ENCODE assay signal across 9 cellular contexts in genomic region chr3:10992017-10992945, GRCh38. TPM values are rescaled to one million over a fixed set of nuclear protein-coding genes. Genes with fewer than 3 reads are reported as not detected.
DNase-seq lines count a peak whose midpoint lies in the region; ATAC-seq and TF ChIP-seq lines count a peak whose summit lies in the region.
"Had no signal": no experiment of that assay in that cellular context is flagged by ENCODE, and none has a peak within 500 bp of the region (broad histone marks: within the 10 kb centered on the region; RNA-seq: fewer than 3 reads in every experiment).

Gene SLC6A1, plus strand, starts transcription at chr3:10992748. Its CDS starts 24,464 bp downstream, at chr3:11017212.

- H3K9me3 Mint-ChIP-seq in GM23338: no peaks in the 10 kb centered on the region; the same call in 2 of the 3 replicates
- H3K9me3 Mint-ChIP-seq in activated T-helper 17 cell treated with anti-CD3 and anti-CD28 coated beads, Interleukin-2, amount 50 U/mL, for 72 hours: no peaks in the 10 kb centered on the region

- H3K27me3 ChIP-seq in GM23338 (ENCODE audit: insufficient read depth): peaks cover 58% of the 10 kb centered on the region

- no peaks in the 10 kb centered on the region for H3K9me2 ChIP-seq in GM23338 (ENCODE audit: insufficient read depth)

- H3K4me3 ChIP-seq in GM23338: peak within 1 kb of the TSS; percentile 70

- peaks cover 7% of the 10 kb centered on the region; the same call in 1 of the 2 replicates for H3K4me1 ChIP-seq in GM23338 (ENCODE audit: insufficient read depth)
- H3K4me1 ChIP-seq: adrenal gland had no signal

- peak within 1 kb of the TSS; percentile 90 for H2AFZ ChIP-seq in GM23338

- no peaks in the 10 kb centered on the region; the same call in 1 of the 2 replicates for H4K20me1 ChIP-seq in GM23338 (replicated peaks; ENCODE audit: insufficient read depth)

- no peak within 1 kb of the TSS for H3K27ac ChIP-seq in GM23338 (ENCODE audit: low read depth)
- H3K27ac ChIP-seq: adrenal gland had no signal

- H3K27me3 Mint-ChIP-seq in GM23338 (ENCODE audit: insufficient read depth, low read depth, poor library complexity): peaks cover 52% of the 10 kb centered on the region
- H3K27me3 Mint-ChIP-seq in activated T-helper 17 cell treated with anti-CD3 and anti-CD28 coated beads, Interleukin-2, amount 50 U/mL, for 72 hours: peaks cover 56% of the 10 kb centered on the region

- peaks cover 18% of the 10 kb centered on the region for H3K4me1 Mint-ChIP-seq in GM23338
- peaks cover 5% of the 10 kb centered on the region for H3K4me1 Mint-ChIP-seq in activated T-helper 17 cell treated with anti-CD3 and anti-CD28 coated beads, Interleukin-2, amount 50 U/mL, for 72 hours

- no peaks in the 10 kb centered on the region for H3K36me3 ChIP-seq in GM23338 (ENCODE audit: insufficient read depth)
- H3K36me3 ChIP-seq: adrenal gland had no signal

- H3K4me2 ChIP-seq in GM23338: peak within 1 kb of the TSS; percentile 84

- ATAC-seq in GM23338: peak; percentile 75
- ATAC-seq in activated T-helper 17 cell treated with anti-CD3 and anti-CD28 coated beads, Interleukin-2, amount 50 U/mL, for 72 hours (replicated peaks): no peak
- ATAC-seq in sciatic nerve: peak; percentile 87
- no peak for ATAC-seq in HG03342 (IDR thresholded peaks at IDR 0.05; ENCODE audit: unreplicated experiment)

- no peaks in the 10 kb centered on the region for H3K79me2 ChIP-seq in GM23338 (replicated peaks; ENCODE audit: insufficient read depth)

- no peaks in the 10 kb centered on the region for H3F3A ChIP-seq in GM23338 (replicated peaks; ENCODE audit: low read depth)

- peak within 1 kb of the TSS; percentile 85 for H3K4me3 Mint-ChIP-seq in GM23338
- peak within 1 kb of the TSS; percentile 63 for H3K4me3 Mint-ChIP-seq in activated T-helper 17 cell treated with anti-CD3 and anti-CD28 coated beads, Interleukin-2, amount 50 U/mL, for 72 hours

- TF ChIP-seq CTCF in GM23338 (conservative IDR thresholded peaks at IDR 0.05; ENCODE audit: low read depth in 2 of 2): peak; percentile 54 to 59
- TF ChIP-seq CTCF in GM13976 (IDR thresholded peaks at IDR 0.05; ENCODE audit: borderline replicate concordance, control extremely low read depth, extremely low read depth, insufficient read depth, missing control alignments): no peak

- H3K27ac Mint-ChIP-seq in GM23338: no peak within 1 kb of the TSS
- H3K27ac Mint-ChIP-seq in activated T-helper 17 cell treated with anti-CD3 and anti-CD28 coated beads, Interleukin-2, amount 50 U/mL, for 72 hours: no peak within 1 kb of the TSS

- H3K36me3 Mint-ChIP-seq in GM23338 (ENCODE audit: low read depth): no peaks in the 10 kb centered on the region; the same call in 2 of the 3 replicates
- H3K36me3 Mint-ChIP-seq in activated T-helper 17 cell treated with anti-CD3 and anti-CD28 coated beads, Interleukin-2, amount 50 U/mL, for 72 hours (ENCODE audit: low read depth): no peaks in the 10 kb centered on the region

- DNase-seq in GM23338 (ENCODE audit: low spot score) (peak; percentile 83), iPS DF 19.7 (ENCODE audit: low read depth, low spot score) (peak; percentile 57), sciatic nerve (ENCODE audit: low spot score) (peak; percentile 66), NCI-H2029 (lab: John Stamatoyannopoulos, UW) (no peak), GM13976 (ENCODE audit: low spot score) (no peak)
- DNase-seq in effector CD8-positive, alpha-beta T cell (lab: John Stamatoyannopoulos, UW): no peak

- intact Hi-C loops in sciatic nerve (cut with DNase I): no loop called here

- in situ Hi-C loops in GM13976 (cut with MboI; ENCODE audit: low sequenced_read_pairs, unreplicated experiment): no loop called here

TF ChIP-seq in GM23338, 12 proteins besides CTCF, POLR2A, EP300 and RAD21:
- no peak for TF ChIP-seq JUNB (IDR thresholded peaks at IDR 0.05; ENCODE audit: unreplicated experiment)
- no peak for TF ChIP-seq REST (IDR thresholded peaks at IDR 0.05; ENCODE audit: unreplicated experiment)
- no peak for TF ChIP-seq ZNF114 (CRISPR knock-in tag; IDR thresholded peaks at IDR 0.05)
- TF ChIP-seq EZH2phosphoT487 (IDR thresholded peaks at IDR 0.05; ENCODE audit: unreplicated experiment): no peak
- 0 out of 2 replicates have a peak, but pooled peaks have one; percentile 9 for TF ChIP-seq CREB1 (CRISPR knock-in tag; IDR thresholded peaks at IDR 0.05; ENCODE audit: low read depth)
- TF ChIP-seq ZNF331 (CRISPR knock-in tag; IDR thresholded peaks at IDR 0.05; ENCODE audit: low read depth): no peak

RNA-seq across cellular contexts. Expression of gene SLC6A1, which starts in this region (rescaled TPM):
- total RNA-seq in GM23338 (2014; rRNA removed; shearing (Covaris generic)): 0.16 and 0.28 TPM in 2 replicates
- polyA plus RNA-seq in GM23338 (2016; fragmentation: Nextera tagmentation; extraction: Ambion mirVana): 0.16 and 0.23 TPM in 2 replicates
- not detected for total RNA-seq in activated T-helper 17 cell treated with anti-CD3 and anti-CD28 coated beads, Interleukin-2, amount 50 U/mL, for 72 hours
- total RNA-seq in sciatic nerve: 10.9 TPM

Comparison
In these comparisons a context has a peak if more than half of its experiments do, and no peak if none do; other contexts are left out.
1. Peak in DNase-seq, ATAC-seq, H3K4me3 ChIP-seq and H3K4me2 ChIP-seq in GM23338; RNA of the gene not detected or under 1 TPM.
2. DNase-seq: peak in iPS DF 19.7 (single experiment) and sciatic nerve (single experiment); none in NCI-H2029 (single experiment), effector CD8-positive, alpha-beta T cell (single experiment) and GM13976 (single experiment).